14 cellular contexts compared by ENCODE assay signal in genomic region chr11:27904358-27905055, GRCh38.
A peak's percentile ranks its signal among the peaks of the same experiment; 100 is the strongest.
DNase-seq lines count a peak whose midpoint lies in the region; ATAC-seq lines count a peak whose summit lies in the region.
"Had no signal": no experiment of that assay in that cellular context is flagged by ENCODE, and none has a peak within 500 bp of the region (broad histone marks: within the 10 kb centered on the region; RNA-seq: fewer than 3 reads in every experiment).

No MANE protein-coding gene starts in this region.

- H3K27me3 ChIP-seq in ACC112 (ENCODE audit: insufficient read depth, low read length) (no peaks in the 10 kb centered on the region), adipocyte (replicated peaks; ENCODE audit: control insufficient read depth, insufficient read depth, low read length) (no peaks in the 10 kb centered on the region)

- H3K36me3 ChIP-seq in ACC112 (ENCODE audit: insufficient read depth, low read length) (no peaks in the 10 kb centered on the region), adipocyte (ENCODE audit: control insufficient read depth, insufficient read depth, low read length, severe bottlenecking) (no peaks in the 10 kb centered on the region)

- H3K27ac ChIP-seq in ACC112 (ENCODE audit: low read depth, low read length): peak overlapping the region; percentile 88

- H3K9ac ChIP-seq in adipocyte (ENCODE audit: low read length): peak overlapping the region; percentile 55

- no peaks in the 10 kb centered on the region for H3K9me3 ChIP-seq in adipocyte (ENCODE audit: control insufficient read depth, low read length)

- in situ Hi-C loops in G401 (cut with HindIII; ENCODE audit: low sequenced_read_pairs): no loop called here

- H3K79me2 ChIP-seq in ACC112 (ENCODE audit: control insufficient read depth, insufficient read depth, low read length, unreplicated experiment): no peaks in the 10 kb centered on the region

- H3K4me1 ChIP-seq in ACC112 (ENCODE audit: control insufficient read depth, insufficient read depth, low read length, unreplicated experiment) (peaks cover 38% of the 10 kb centered on the region), adipocyte (ENCODE audit: control insufficient read depth, insufficient read depth, low read length) (peaks cover 22% of the 10 kb centered on the region)

- ATAC-seq in left lobe of liver (no peak), GM21723 (IDR thresholded peaks at IDR 0.05; ENCODE audit: unreplicated experiment) (no peak), GM21737 (IDR thresholded peaks at IDR 0.05; ENCODE audit: unreplicated experiment) (no peak)
- ATAC-seq: activated CD4-positive, CD25-positive, alpha-beta regulatory T cell treated with anti-CD3 and anti-CD28 coated beads, Interleukin-2, amount 50 U/mL, for 24 hours; activated naive CD4-positive, alpha-beta T cell treated with anti-CD3 and anti-CD28 coated beads, Interleukin-2, amount 50 U/mL, for 72 hours had no signal

- DNase-seq in HPDE6-E6E7 (ENCODE audit: extremely low spot score) (peak; percentile 32), adipocyte (ENCODE audit: low read depth) (peak; percentile 47), foreskin melanocyte (peak; percentile 40), left lobe of liver (ENCODE audit: low spot score) (no peak), G401 (ENCODE audit: low spot score) (no peak)
- DNase-seq: ACHN, NCI-H1417, NCI-H510A, SW 1271 had no signal

- peak overlapping the region; percentile 81 for H2AFZ ChIP-seq in ACC112 (ENCODE audit: low read length, unreplicated experiment)

- H3K4me3 ChIP-seq in ACC112 (ENCODE audit: low read depth, low read length) (peak overlapping the region; percentile 47; the same call in 1 of the 2 replicates), adipocyte (ENCODE audit: low read length) (peak overlapping the region; percentile 15)

Comparison
In these comparisons a context has a peak if more than half of its experiments do, and no peak if none do; other contexts are left out.
1. DNase-seq: peak in HPDE6-E6E7 (single experiment), adipocyte (single experiment) and foreskin melanocyte (single experiment); none in left lobe of liver (single experiment) and G401 (single experiment).